Comparison of ENCODE assay signal across 2 cellular contexts in the genomic region with DNA sequence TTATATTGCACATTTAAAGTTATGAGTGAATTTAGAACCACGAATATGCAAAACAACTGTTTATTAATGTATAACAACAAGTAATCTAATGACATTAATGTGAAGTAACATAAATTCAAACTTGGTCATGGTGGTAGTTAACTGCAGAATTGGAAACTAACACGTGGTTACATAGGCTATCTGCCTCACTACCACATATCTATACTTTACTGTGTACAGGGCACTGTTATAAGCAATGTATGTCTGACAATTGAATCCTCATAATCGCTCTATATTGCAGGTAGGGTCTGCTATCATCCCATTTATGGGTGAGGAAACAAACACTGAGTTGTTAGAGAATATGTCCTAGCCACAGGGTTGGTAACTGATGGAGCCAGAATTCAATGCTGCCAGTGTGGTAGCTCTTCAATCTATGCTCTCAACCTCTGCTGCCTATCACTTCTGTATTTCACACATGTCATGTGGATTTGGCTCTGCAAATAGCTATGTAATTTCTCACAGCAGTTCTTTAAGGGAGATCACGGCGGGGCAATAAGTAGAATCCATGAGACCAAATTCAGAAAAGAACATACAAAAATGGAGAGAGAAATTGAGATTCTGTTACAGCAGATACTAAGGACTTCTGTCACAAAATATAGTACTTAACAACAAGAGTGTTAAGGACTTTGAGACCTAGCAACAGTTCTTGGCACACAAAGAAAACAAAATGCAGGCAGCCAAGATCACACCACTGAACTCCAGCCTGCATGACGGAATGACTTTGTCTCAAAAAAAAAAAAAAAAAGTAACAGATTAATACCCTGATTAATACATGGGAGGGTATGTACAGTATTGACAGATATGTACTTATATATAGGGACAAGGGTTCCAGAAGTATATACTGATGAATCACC.
TF ChIP-seq lines count a peak whose summit lies in the region.

No MANE protein-coding gene starts in this region.

TF ChIP-seq in GM12891, 5 proteins besides CTCF, POLR2A, EP300 and RAD21:
- no peak for TF ChIP-seq POLR2AphosphoS5 (IDR thresholded peaks at IDR 0.05; ENCODE audit: low read depth, low read length)
- no peak for TF ChIP-seq POU2F2 (IDR thresholded peaks at IDR 0.05; ENCODE audit: low read depth, low read length)

TF ChIP-seq in K562, 482 proteins besides CTCF, POLR2A, EP300 and RAD21:
- TF ChIP-seq PPARD (CRISPR knock-in tag; IDR thresholded peaks at IDR 0.05), result no peak
- TF ChIP-seq ZNF121 (CRISPR knock-in tag; conservative IDR thresholded peaks at IDR 0.05), result no peak
- no peak for TF ChIP-seq RB1 (IDR thresholded peaks at IDR 0.05; ENCODE audit: low read depth)
- no peak for TF ChIP-seq ZNF695 (CRISPR knock-in tag; IDR thresholded peaks at IDR 0.05)
- no peak for TF ChIP-seq CREM (IDR thresholded peaks at IDR 0.05; ENCODE audit: low read depth)
- TF ChIP-seq, protein P1, sequence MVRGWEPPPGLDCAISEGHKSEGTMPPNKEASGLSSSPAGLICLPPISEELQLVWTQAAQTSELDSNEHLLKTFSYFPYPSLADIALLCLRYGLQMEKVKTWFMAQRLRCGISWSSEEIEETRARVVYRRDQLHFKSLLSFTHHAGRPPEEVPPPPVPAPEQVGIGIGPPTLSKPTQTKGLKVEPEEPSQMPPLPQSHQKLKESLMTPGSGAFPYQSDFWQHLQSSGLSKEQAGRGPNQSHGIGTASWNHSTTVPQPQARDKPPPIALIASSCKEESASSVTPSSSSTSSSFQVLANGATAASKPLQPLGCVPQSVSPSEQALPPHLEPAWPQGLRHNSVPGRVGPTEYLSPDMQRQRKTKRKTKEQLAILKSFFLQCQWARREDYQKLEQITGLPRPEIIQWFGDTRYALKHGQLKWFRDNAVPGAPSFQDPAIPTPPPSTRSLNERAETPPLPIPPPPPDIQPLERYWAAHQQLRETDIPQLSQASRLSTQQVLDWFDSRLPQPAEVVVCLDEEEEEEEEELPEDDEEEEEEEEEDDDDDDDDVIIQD (CRISPR knock-in tag; IDR thresholded peaks at IDR 0.05), result no peak
- no peak for TF ChIP-seq HNRNPL (IDR thresholded peaks at IDR 0.05; ENCODE audit: low read depth, low read length)
- TF ChIP-seq, protein P2, sequence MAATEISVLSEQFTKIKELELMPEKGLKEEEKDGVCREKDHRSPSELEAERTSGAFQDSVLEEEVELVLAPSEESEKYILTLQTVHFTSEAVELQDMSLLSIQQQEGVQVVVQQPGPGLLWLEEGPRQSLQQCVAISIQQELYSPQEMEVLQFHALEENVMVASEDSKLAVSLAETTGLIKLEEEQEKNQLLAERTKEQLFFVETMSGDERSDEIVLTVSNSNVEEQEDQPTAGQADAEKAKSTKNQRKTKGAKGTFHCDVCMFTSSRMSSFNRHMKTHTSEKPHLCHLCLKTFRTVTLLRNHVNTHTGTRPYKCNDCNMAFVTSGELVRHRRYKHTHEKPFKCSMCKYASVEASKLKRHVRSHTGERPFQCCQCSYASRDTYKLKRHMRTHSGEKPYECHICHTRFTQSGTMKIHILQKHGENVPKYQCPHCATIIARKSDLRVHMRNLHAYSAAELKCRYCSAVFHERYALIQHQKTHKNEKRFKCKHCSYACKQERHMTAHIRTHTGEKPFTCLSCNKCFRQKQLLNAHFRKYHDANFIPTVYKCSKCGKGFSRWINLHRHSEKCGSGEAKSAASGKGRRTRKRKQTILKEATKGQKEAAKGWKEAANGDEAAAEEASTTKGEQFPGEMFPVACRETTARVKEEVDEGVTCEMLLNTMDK (IDR thresholded peaks at IDR 0.05; ENCODE audit: borderline replicate concordance, insufficient read depth, low read depth, low read length, poor library complexity, severe bottlenecking), result no peak
- TF ChIP-seq ZNF830 (CRISPR knock-in tag; IDR thresholded peaks at IDR 0.05), result no peak
